ENCODE assay signal across 1 cellular context in genomic region chr4:8078109-8078494, GRCh38.
TF ChIP-seq lines count a peak whose summit lies in the region.

No MANE protein-coding gene starts in this region.

TF ChIP-seq in H1, 55 proteins besides CTCF, POLR2A, EP300 and RAD21 (continued from another document):
- TF ChIP-seq E2F6 (IDR thresholded peaks at IDR 0.05) (no peak), RXRA (IDR thresholded peaks at IDR 0.05; ENCODE audit: insufficient read depth, low read depth, low read length) (no peak), TBP (IDR thresholded peaks at IDR 0.05; ENCODE audit: low read depth, low read length) (no peak), CBX8 (IDR thresholded peaks at IDR 0.05; ENCODE audit: borderline replicate concordance, low read depth, low read length) (no peak), RBBP5 (IDR thresholded peaks at IDR 0.05; ENCODE audit: borderline replicate concordance, low read depth, low read length) (no peak), SP2 (IDR thresholded peaks at IDR 0.05; ENCODE audit: low read length) (no peak)
